26 cellular contexts compared by ENCODE assay signal in genomic region chr2:27870724-27871123, GRCh38. TPM values are rescaled to one million over a fixed set of nuclear protein-coding genes. Genes with fewer than 3 reads are reported as not detected.
DNase-seq lines count a peak whose midpoint lies in the region; ATAC-seq and TF ChIP-seq lines count a peak whose summit lies in the region.
"Had no signal": no experiment of that assay in that cellular context is flagged by ENCODE, and none has a peak within 500 bp of the region (broad histone marks: within the 10 kb centered on the region; RNA-seq: fewer than 3 reads in every experiment).

No MANE protein-coding gene starts in this region.

- H3K4me1 Mint-ChIP-seq in activated T-cell treated with anti-CD3 and anti-CD28 coated beads, Interleukin-2, amount 50 U/mL, for 72 hours (ENCODE audit: low read depth) = no peaks in the 10 kb centered on the region
- H3K4me1 Mint-ChIP-seq in activated T-cell treated with anti-CD3 and anti-CD28 coated beads, Interleukin-2, amount 50 U/mL, for 24 hours (ENCODE audit: low read depth) = no peaks in the 10 kb centered on the region
- H3K4me1 Mint-ChIP-seq: activated naive CD8-positive, alpha-beta T cell treated with anti-CD3 and anti-CD28 coated beads, Interleukin-2, amount 50 U/mL, for 24 hours; stimulated activated effector memory CD8-positive, alpha-beta T cell treated with anti-CD3 and anti-CD28 coated beads, Interleukin-12 subunit alpha, Interleukin-12 subunit beta, amount 100 ng/mL, for 72 hours had no signal

- no peaks in the 10 kb centered on the region for H3K36me3 ChIP-seq in SK-N-SH (replicated peaks in 1 of 2; ENCODE audit: control insufficient read depth in 1 of 2, insufficient read depth in 2 of 2, low read length in 1 of 2)
- no peaks in the 10 kb centered on the region for H3K36me3 ChIP-seq in effector memory CD4-positive, alpha-beta T cell (ENCODE audit: control insufficient read depth, insufficient read depth, low read length)
- H3K36me3 ChIP-seq: gastroesophageal sphincter, SJCRH30, upper lobe of left lung had no signal

- 89% methylated on average over 3 of the region's 3 CpGs for WGBS in SK-N-SH (ENCODE audit: low lambda C conversion rate)

- no peak overlapping the region for H3K4me3 ChIP-seq in SK-N-SH (ENCODE audit: low read depth in 2 of 2, low read length in 1 of 2)
- H3K4me3 ChIP-seq in epithelial cell of esophagus (ENCODE audit: low read length) = no peak overlapping the region
- no peak overlapping the region for H3K4me3 ChIP-seq in effector memory CD4-positive, alpha-beta T cell (ENCODE audit: insufficient read depth, low read depth, low read length, poor library complexity, severe bottlenecking)
- H3K4me3 ChIP-seq: gastroesophageal sphincter, SJCRH30, upper lobe of left lung had no signal

- no peak for TF ChIP-seq RAD21 in SK-N-SH (IDR thresholded peaks at IDR 0.05; ENCODE audit: low read length)

- H3K4me2 ChIP-seq in SK-N-SH = no peak overlapping the region

- H2AFZ ChIP-seq in SK-N-SH (ENCODE audit: low read depth) = no peak overlapping the region

- no peak for ATAC-seq in activated T-cell treated with anti-CD3 and anti-CD28 coated beads, Interleukin-2, amount 50 U/mL, for 72 hours (replicated peaks in 1 of 2)
- ATAC-seq in GM18868 (IDR thresholded peaks at IDR 0.05; ENCODE audit: unreplicated experiment) = no peak
- ATAC-seq in GM19455 (IDR thresholded peaks at IDR 0.05; ENCODE audit: unreplicated experiment) = no peak
- ATAC-seq: activated naive CD8-positive, alpha-beta T cell treated with anti-CD3 and anti-CD28 coated beads, Interleukin-2, amount 50 U/mL, for 24 hours; activated T-cell treated with anti-CD3 and anti-CD28 coated beads, Interleukin-2, amount 50 U/mL, for 4 hours; gastroesophageal sphincter; left cardiac atrium; natural killer cell treated with Interleukin-12 subunit alpha and Interleukin-12 subunit beta and Interleukin-15 and Interleukin-18, amount 100 ng/mL, for 72 hours; stimulated activated effector memory CD8-positive, alpha-beta T cell treated with anti-CD3 and anti-CD28 coated beads, Interleukin-12 subunit alpha, Interleukin-12 subunit beta, amount 100 ng/mL, for 72 hours had no signal

- H3K9me2 ChIP-seq in SK-N-SH = no peaks in the 10 kb centered on the region

- no peak for TF ChIP-seq CTCF in SK-N-SH (IDR thresholded peaks at IDR 0.05)
- TF ChIP-seq CTCF in epithelial cell of esophagus (IDR thresholded peaks at IDR 0.05; ENCODE audit: insufficient read depth, low read depth, low read length, missing control alignments) = no peak

- H3K27ac ChIP-seq in SK-N-SH (ENCODE audit: low read depth in 2 of 2, low read length in 1 of 2) = no peak overlapping the region
- no peak overlapping the region for H3K27ac ChIP-seq in effector memory CD4-positive, alpha-beta T cell (ENCODE audit: insufficient read depth, low read length, poor library complexity, severe bottlenecking)
- H3K27ac ChIP-seq: gastroesophageal sphincter, SJCRH30, upper lobe of left lung had no signal

- no peak for TF ChIP-seq EP300 in SK-N-SH (IDR thresholded peaks at IDR 0.05; ENCODE audit: borderline replicate concordance in 1 of 2, low read depth in 1 of 2, low read length in 1 of 2)

- H3K9me3 ChIP-seq in SK-N-SH = no peaks in the 10 kb centered on the region
- H3K9me3 ChIP-seq in effector memory CD4-positive, alpha-beta T cell (ENCODE audit: control insufficient read depth, low read length) = no peaks in the 10 kb centered on the region
- H3K9me3 ChIP-seq: gastroesophageal sphincter, SJCRH30, upper lobe of left lung had no signal

- no peak overlapping the region for H3K4me3 Mint-ChIP-seq in activated T-cell treated with anti-CD3 and anti-CD28 coated beads, Interleukin-2, amount 50 U/mL, for 72 hours
- no peak overlapping the region for H3K4me3 Mint-ChIP-seq in activated T-cell treated with anti-CD3 and anti-CD28 coated beads, Interleukin-2, amount 50 U/mL, for 24 hours
- H3K4me3 Mint-ChIP-seq: activated naive CD8-positive, alpha-beta T cell treated with anti-CD3 and anti-CD28 coated beads, Interleukin-2, amount 50 U/mL, for 24 hours; activated T-cell treated with anti-CD3 and anti-CD28 coated beads, Interleukin-2, amount 50 U/mL, for 4 hours; natural killer cell treated with Interleukin-12 subunit alpha and Interleukin-12 subunit beta and Interleukin-15 and Interleukin-18, amount 100 ng/mL, for 72 hours; stimulated activated effector memory CD8-positive, alpha-beta T cell treated with anti-CD3 and anti-CD28 coated beads, Interleukin-12 subunit alpha, Interleukin-12 subunit beta, amount 100 ng/mL, for 72 hours had no signal

- POLR2A ChIA-PET in SK-N-SH (lab: Yijun Ruan, JAX) = no interaction called here

- H4K20me1 ChIP-seq in SK-N-SH (ENCODE audit: insufficient read depth) = no peaks in the 10 kb centered on the region

- no peaks in the 10 kb centered on the region for H3K27me3 ChIP-seq in SK-N-SH (ENCODE audit: insufficient read depth)
- no peaks in the 10 kb centered on the region for H3K27me3 ChIP-seq in effector memory CD4-positive, alpha-beta T cell (replicated peaks; ENCODE audit: control insufficient read depth, insufficient read depth, low read length, poor library complexity, severe bottlenecking)
- H3K27me3 ChIP-seq: gastroesophageal sphincter, SJCRH30, upper lobe of left lung had no signal

- peaks cover 2 to 3% of the 10 kb centered on the region in 2 donors for H3K36me3 Mint-ChIP-seq in activated T-cell treated with anti-CD3 and anti-CD28 coated beads, Interleukin-2, amount 50 U/mL, for 72 hours (ENCODE audit: insufficient read depth in 2 of 2)
- H3K36me3 Mint-ChIP-seq in activated T-cell treated with anti-CD3 and anti-CD28 coated beads, Interleukin-2, amount 50 U/mL, for 24 hours (ENCODE audit: low read depth) = no peaks in the 10 kb centered on the region

- H3F3A ChIP-seq in SK-N-SH (replicated peaks; ENCODE audit: insufficient read depth) = no peaks in the 10 kb centered on the region

- no peaks in the 10 kb centered on the region; a peak in 1 of 4 replicates for H3K4me1 ChIP-seq in SK-N-SH (ENCODE audit: control insufficient read depth in 1 of 2, insufficient read depth in 2 of 2, low read depth in 1 of 2, low read length in 1 of 2)
- H3K4me1 ChIP-seq in effector memory CD4-positive, alpha-beta T cell (ENCODE audit: control insufficient read depth, insufficient read depth, low read length, poor library complexity, severe bottlenecking) = no peaks in the 10 kb centered on the region
- H3K4me1 ChIP-seq: gastroesophageal sphincter, upper lobe of left lung had no signal

- CTCF ChIA-PET in SK-N-SH (lab: Yijun Ruan, JAX) = interaction anchor here (1.2 to 1.6 kb wide), 4 partner anchors 18 to 167 kb away, joined by 3 to 6 read pairs (median 3); no protein-coding TSS in a partner anchor

- H3K9me3 Mint-ChIP-seq in activated T-cell treated with anti-CD3 and anti-CD28 coated beads, Interleukin-2, amount 50 U/mL, for 72 hours = peaks cover 0 to 2% of the 10 kb centered on the region in 2 donors
- H3K9me3 Mint-ChIP-seq in activated T-cell treated with anti-CD3 and anti-CD28 coated beads, Interleukin-2, amount 50 U/mL, for 24 hours = no peaks in the 10 kb centered on the region
- H3K9me3 Mint-ChIP-seq: natural killer cell treated with Interleukin-12 subunit alpha and Interleukin-12 subunit beta and Interleukin-15 and Interleukin-18, amount 100 ng/mL, for 72 hours had no signal

- DNase-seq in activated T-cell treated with anti-CD3 and anti-CD28 coated beads, Interleukin-2, amount 50 U/mL, for 72 hours = no peak
- no peak for DNase-seq in activated T-cell treated with anti-CD3 and anti-CD28 coated beads, Interleukin-2, amount 50 U/mL, for 24 hours
- DNase-seq in SK-N-SH (no peak), epithelial cell of esophagus (ENCODE audit: low read depth) (peak; percentile 76), NCI-H226 (no peak)
- no peak for DNase-seq in effector memory CD4-positive, alpha-beta T cell
- DNase-seq: 8988T; activated naive CD4-positive, alpha-beta T cell; activated naive CD8-positive, alpha-beta T cell treated with anti-CD3 and anti-CD28 coated beads, Interleukin-2, amount 50 U/mL, for 24 hours; activated T-cell treated with anti-CD3 and anti-CD28 coated beads, Interleukin-2, amount 50 U/mL, for 4 hours; GOT3; KG1; left cardiac atrium; NCI-H1417; NCI-H2029 treated with DMSO at 0.1 percent for 48 hours; NCI-H345; NCI-H69; occipital lobe; SJCRH30; T-helper 1 cell; upper lobe of left lung had no signal

- H3K79me2 ChIP-seq in SK-N-SH (ENCODE audit: insufficient read depth) = no peaks in the 10 kb centered on the region

- peak overlapping the region; percentile 50 for H3K27ac Mint-ChIP-seq in activated T-cell treated with anti-CD3 and anti-CD28 coated beads, Interleukin-2, amount 50 U/mL, for 72 hours
- H3K27ac Mint-ChIP-seq in activated T-cell treated with anti-CD3 and anti-CD28 coated beads, Interleukin-2, amount 50 U/mL, for 24 hours = no peak overlapping the region
- H3K27ac Mint-ChIP-seq: activated naive CD8-positive, alpha-beta T cell treated with anti-CD3 and anti-CD28 coated beads, Interleukin-2, amount 50 U/mL, for 24 hours; natural killer cell treated with Interleukin-12 subunit alpha and Interleukin-12 subunit beta and Interleukin-15 and Interleukin-18, amount 100 ng/mL, for 72 hours; stimulated activated effector memory CD8-positive, alpha-beta T cell treated with anti-CD3 and anti-CD28 coated beads, Interleukin-12 subunit alpha, Interleukin-12 subunit beta, amount 100 ng/mL, for 72 hours had no signal

- no peaks in the 10 kb centered on the region for H3K27me3 Mint-ChIP-seq in activated T-cell treated with anti-CD3 and anti-CD28 coated beads, Interleukin-2, amount 50 U/mL, for 72 hours (ENCODE audit: low read depth)
- H3K27me3 Mint-ChIP-seq in activated T-cell treated with anti-CD3 and anti-CD28 coated beads, Interleukin-2, amount 50 U/mL, for 24 hours = no peaks in the 10 kb centered on the region
- H3K27me3 Mint-ChIP-seq: activated naive CD8-positive, alpha-beta T cell treated with anti-CD3 and anti-CD28 coated beads, Interleukin-2, amount 50 U/mL, for 24 hours had no signal

- H3K9ac ChIP-seq in SK-N-SH = no peak overlapping the region

TF ChIP-seq in SK-N-SH, 30 proteins besides CTCF, POLR2A, EP300 and RAD21 (continues in another document):
- TF ChIP-seq ELF1 (IDR thresholded peaks at IDR 0.05) (no peak), CHD2 (IDR thresholded peaks at IDR 0.05; ENCODE audit: low read length, partially characterized antibody) (no peak), POLR2AphosphoS5 (IDR thresholded peaks at IDR 0.05; ENCODE audit: low read depth, low read length) (no peak)

RNA-seq across cellular contexts. Expression of gene RBKS, which starts 19.5 kb away (rescaled TPM):
- 10 to 100 TPM in 1 of 2 donors, 1 to 10 TPM in 1; 5.8 to 11.5 TPM for total RNA-seq in activated T-cell treated with anti-CD3 and anti-CD28 coated beads, Interleukin-2, amount 50 U/mL, for 72 hours
- 7.2 and 7.4 TPM in 2 replicates for polyA plus RNA-seq in SK-N-SH (2012; rRNA removed)
- 5.9 TPM in 2 replicates for polyA plus RNA-seq in SK-N-SH (2012; cell fraction: cytosol; rRNA removed)
- 19.1 and 23.8 TPM in 2 replicates for polyA plus RNA-seq in SK-N-SH (2012; cell fraction: nucleus; rRNA removed)

RNA-seq across cellular contexts. Expression of gene BABAM2, which starts 19.8 kb away (rescaled TPM):
- 10 to 100 TPM; 96.6 to 97.2 TPM for total RNA-seq in activated T-cell treated with anti-CD3 and anti-CD28 coated beads, Interleukin-2, amount 50 U/mL, for 72 hours
- polyA plus RNA-seq in SK-N-SH (2012; rRNA removed) = 28.5 and 34.0 TPM in 2 replicates
- polyA plus RNA-seq in SK-N-SH (2012; cell fraction: cytosol; rRNA removed) = 28.4 and 31.3 TPM in 2 replicates
- 19.9 and 24.1 TPM in 2 replicates for polyA plus RNA-seq in SK-N-SH (2012; cell fraction: nucleus; rRNA removed)
